Comparison of ENCODE assay signal across 19 cellular contexts in genomic region chr1:40539338-40539737, GRCh38.
"Had no signal": no experiment of that assay in that cellular context is flagged by ENCODE, and none has a peak within 500 bp of the region (broad histone marks: within the 10 kb centered on the region; RNA-seq: fewer than 3 reads in every experiment).

No MANE protein-coding gene starts in this region.

- H3K27me3 ChIP-seq: adrenal gland, breast epithelium, left lung, suprapubic skin, transverse colon, uterus had no signal

- H3K4me3 ChIP-seq: adrenal gland, breast epithelium, coronary artery, left lung, suprapubic skin, transverse colon, uterus had no signal

- H3K36me3 ChIP-seq: breast epithelium, uterus had no signal

- DNase-seq: activated CD4-positive, CD25-positive, alpha-beta regulatory T cell treated with anti-CD3 and anti-CD28 coated beads, Interleukin-2, amount 50 U/mL, for 72 hours; activated gamma-delta T cell treated with Interleukin-2 at 50 U/mL for 16 hours; activated T-cell treated with anti-CD3 and anti-CD28 coated beads for 4 hours; adrenal gland; erythroblast; hypothalamus; islet precursor cell; left lung; mammary epithelial cell; retina; stimulated activated CD4-positive, alpha-beta T cell treated with anti-CD3 and anti-CD28 coated beads, Interleukin-2, amount 100 ng/mL, for 24 hours; stimulated activated naive CD8-positive, alpha-beta T cell treated with anti-CD3 and anti-CD28 coated beads, Interleukin-15, amount 100 ng/mL, for 72 hours; T-helper 9 cell; transverse colon; uterus had no signal

- H3K27ac ChIP-seq: adrenal gland, breast epithelium, coronary artery, suprapubic skin, transverse colon, uterus had no signal

- ATAC-seq: activated naive CD4-positive, alpha-beta T cell treated with anti-CD3 and anti-CD28 coated beads, Interleukin-2, amount 50 U/mL, for 72 hours; left lung; stimulated activated naive CD8-positive, alpha-beta T cell treated with anti-CD3 and anti-CD28 coated beads, Interleukin-15, amount 100 ng/mL, for 72 hours had no signal

- H3K4me1 ChIP-seq: breast epithelium, suprapubic skin, transverse colon, uterus had no signal

- H3K9me3 ChIP-seq: adrenal gland, breast epithelium, left lung, suprapubic skin, uterus had no signal
